In genomic region chr3:197599089-197599765, GRCh38 we compare ENCODE assay signal across 8 cellular contexts.
DNase-seq lines count a peak whose midpoint lies in the region; ATAC-seq and TF ChIP-seq lines count a peak whose summit lies in the region.

No MANE protein-coding gene starts in this region.

- DNase-seq in T-helper 2 cell (peak; percentile 23 to 85 (median 65)), cardiac fibroblast (ENCODE audit: low read depth in 2 of 2) (peak; percentile 85 to 86), kidney tubule cell (ENCODE audit: low spot score) (peak; percentile 72), DMS79 (lab: John Stamatoyannopoulos, UW) (no peak)
- DNase-seq in stimulated activated CD4-positive, alpha-beta T cell treated with anti-CD3 and anti-CD28 coated beads, Interleukin-2, amount 100 ng/mL, for 48 hours = peak; percentile 67 to 76
- no peak for DNase-seq in stimulated activated naive CD4-positive, alpha-beta T cell treated with Interleukin-2 at 50 U/mL for 16 hours (lab: John Stamatoyannopoulos, UW)

- ATAC-seq in HG02981 (IDR thresholded peaks at IDR 0.05; ENCODE audit: unreplicated experiment) = peak; percentile 81

- TF ChIP-seq CTCF in GM12873 (IDR thresholded peaks at IDR 0.05; ENCODE audit: insufficient read depth, low read depth, low read length, missing control alignments) = peak; percentile 96
- TF ChIP-seq CTCF in cardiac fibroblast (IDR thresholded peaks at IDR 0.05; ENCODE audit: low read depth, low read length) = peak; percentile 94

- peak overlapping the region; percentile 13 to 32 for H3K4me3 ChIP-seq in cardiac fibroblast (replicated peaks in 1 of 2; ENCODE audit: low read depth in 2 of 2, low read length in 2 of 2)

Comparison
In these comparisons a context has a peak if more than half of its experiments do, and no peak if none do; other contexts are left out.
1. DNase-seq: peak in T-helper 2 cell (5 of 5), cardiac fibroblast (2 of 2), kidney tubule cell (single experiment) and stimulated activated CD4-positive, alpha-beta T cell treated with anti-CD3 and anti-CD28 coated beads, Interleukin-2, amount 100 ng/mL, for 48 hours (2 of 2); none in stimulated activated naive CD4-positive, alpha-beta T cell treated with Interleukin-2 at 50 U/mL for 16 hours (single experiment) and DMS79 (single experiment).